15 cellular contexts compared by ENCODE assay signal in genomic region chr2:119723121-119723635, GRCh38.
"Had no signal": no experiment of that assay in that cellular context is flagged by ENCODE, and none has a peak within 500 bp of the region (broad histone marks: within the 10 kb centered on the region; RNA-seq: fewer than 3 reads in every experiment).

No MANE protein-coding gene starts in this region.

- FAIRE-seq: keratinocyte, pancreas had no signal

- H3K27ac ChIP-seq: adrenal gland, cardiac muscle cell, epithelial cell of prostate, heart right ventricle, pancreas, sigmoid colon, thoracic aorta, upper lobe of left lung had no signal

- H3K9ac ChIP-seq: SK-N-SH had no signal

- H3K4me3 ChIP-seq: adrenal gland, cardiac muscle cell, heart right ventricle, pancreas, sigmoid colon, thoracic aorta, upper lobe of left lung had no signal

- H3K27me3 ChIP-seq: adrenal gland, cardiac muscle cell, heart right ventricle, pancreas, sigmoid colon, upper lobe of left lung had no signal

- H3K4me2 ChIP-seq: SK-N-SH had no signal

- DNase-seq: activated CD4-positive, alpha-beta T cell treated with anti-CD3 and anti-CD28 coated beads for 48 hours; activated T-cell treated with anti-CD3 and anti-CD28 coated beads for 4 hours; adrenal gland; heart right ventricle; pancreas; sigmoid colon; SK-N-SH; stimulated activated CD4-positive, alpha-beta T cell treated with anti-CD3 and anti-CD28 coated beads, Interleukin-2, amount 100 ng/mL, for 48 hours; stimulated activated CD8-positive, alpha-beta memory T cell treated with anti-CD3 and anti-CD28 coated beads, Interleukin-4, amount 100 ng/mL, for 48 hours; stimulated activated naive B cell treated with anti-CD40 and anti-IgM and Interleukin-4, amounts not matched to agents 10 μg/mL and 1 μg/mL and 100 μg/mL, for 72 hours had no signal

- H3K36me3 ChIP-seq: adrenal gland, cardiac muscle cell, heart right ventricle, pancreas, sigmoid colon, thoracic aorta, upper lobe of left lung had no signal

- H3K4me1 ChIP-seq: adrenal gland, pancreas, sigmoid colon had no signal

- ATAC-seq: heart right ventricle; pancreas; stimulated activated naive B cell treated with anti-CD40 and anti-IgM and Interleukin-4, amounts not matched to agents 10 μg/mL and 1 μg/mL and 100 μg/mL, for 72 hours had no signal

- H3K9me3 ChIP-seq: adrenal gland, heart right ventricle, pancreas, SK-N-SH, thoracic aorta, upper lobe of left lung had no signal
